ENCODE assay signal across 1 cellular context in the genomic region with DNA sequence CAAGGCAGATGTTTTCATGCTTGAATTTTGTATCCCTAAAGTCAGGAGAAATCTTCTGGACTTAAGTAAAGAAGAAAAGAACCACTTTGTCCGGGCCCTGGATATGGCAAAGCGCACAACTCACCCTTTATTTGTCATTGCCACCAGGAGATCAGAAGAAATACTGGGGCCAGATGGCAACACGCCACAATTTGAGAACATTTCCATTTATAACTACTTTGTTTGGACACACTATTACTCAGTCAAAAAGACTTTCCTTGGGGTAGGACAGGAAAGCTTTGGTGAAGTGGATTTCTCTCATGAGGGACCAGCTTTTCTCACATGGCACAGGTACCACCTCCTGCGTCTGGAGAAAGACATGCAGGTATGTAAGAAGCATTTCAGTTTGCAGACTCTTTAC.
TF ChIP-seq lines count a peak whose summit lies in the region.

No MANE protein-coding gene starts in this region.

TF ChIP-seq in GM23338, 12 proteins besides CTCF, POLR2A, EP300 and RAD21 (continued from another document):
- TF ChIP-seq NANOG (IDR thresholded peaks at IDR 0.05; ENCODE audit: borderline replicate concordance) (no peak), ETS1 (IDR thresholded peaks at IDR 0.05) (no peak), ZNF331 (CRISPR knock-in tag; IDR thresholded peaks at IDR 0.05; ENCODE audit: low read depth) (no peak), EZH2 (IDR thresholded peaks at IDR 0.05; ENCODE audit: low read depth, unreplicated experiment) (no peak), EZH2phosphoT487 (IDR thresholded peaks at IDR 0.05; ENCODE audit: unreplicated experiment) (no peak), POLR2AphosphoS5 (IDR thresholded peaks at IDR 0.05; ENCODE audit: low read depth) (no peak), ZNF114 (CRISPR knock-in tag; IDR thresholded peaks at IDR 0.05) (no peak), JUNB (IDR thresholded peaks at IDR 0.05; ENCODE audit: unreplicated experiment) (no peak), STAT1 (IDR thresholded peaks at IDR 0.05; ENCODE audit: unreplicated experiment) (no peak)
- TF ChIP-seq, protein P1, sequence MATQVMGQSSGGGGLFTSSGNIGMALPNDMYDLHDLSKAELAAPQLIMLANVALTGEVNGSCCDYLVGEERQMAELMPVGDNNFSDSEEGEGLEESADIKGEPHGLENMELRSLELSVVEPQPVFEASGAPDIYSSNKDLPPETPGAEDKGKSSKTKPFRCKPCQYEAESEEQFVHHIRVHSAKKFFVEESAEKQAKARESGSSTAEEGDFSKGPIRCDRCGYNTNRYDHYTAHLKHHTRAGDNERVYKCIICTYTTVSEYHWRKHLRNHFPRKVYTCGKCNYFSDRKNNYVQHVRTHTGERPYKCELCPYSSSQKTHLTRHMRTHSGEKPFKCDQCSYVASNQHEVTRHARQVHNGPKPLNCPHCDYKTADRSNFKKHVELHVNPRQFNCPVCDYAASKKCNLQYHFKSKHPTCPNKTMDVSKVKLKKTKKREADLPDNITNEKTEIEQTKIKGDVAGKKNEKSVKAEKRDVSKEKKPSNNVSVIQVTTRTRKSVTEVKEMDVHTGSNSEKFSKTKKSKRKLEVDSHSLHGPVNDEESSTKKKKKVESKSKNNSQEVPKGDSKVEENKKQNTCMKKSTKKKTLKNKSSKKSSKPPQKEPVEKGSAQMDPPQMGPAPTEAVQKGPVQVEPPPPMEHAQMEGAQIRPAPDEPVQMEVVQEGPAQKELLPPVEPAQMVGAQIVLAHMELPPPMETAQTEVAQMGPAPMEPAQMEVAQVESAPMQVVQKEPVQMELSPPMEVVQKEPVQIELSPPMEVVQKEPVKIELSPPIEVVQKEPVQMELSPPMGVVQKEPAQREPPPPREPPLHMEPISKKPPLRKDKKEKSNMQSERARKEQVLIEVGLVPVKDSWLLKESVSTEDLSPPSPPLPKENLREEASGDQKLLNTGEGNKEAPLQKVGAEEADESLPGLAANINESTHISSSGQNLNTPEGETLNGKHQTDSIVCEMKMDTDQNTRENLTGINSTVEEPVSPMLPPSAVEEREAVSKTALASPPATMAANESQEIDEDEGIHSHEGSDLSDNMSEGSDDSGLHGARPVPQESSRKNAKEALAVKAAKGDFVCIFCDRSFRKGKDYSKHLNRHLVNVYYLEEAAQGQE (IDR thresholded peaks at IDR 0.05; ENCODE audit: unreplicated experiment) = no peak
- TF ChIP-seq, protein P2, sequence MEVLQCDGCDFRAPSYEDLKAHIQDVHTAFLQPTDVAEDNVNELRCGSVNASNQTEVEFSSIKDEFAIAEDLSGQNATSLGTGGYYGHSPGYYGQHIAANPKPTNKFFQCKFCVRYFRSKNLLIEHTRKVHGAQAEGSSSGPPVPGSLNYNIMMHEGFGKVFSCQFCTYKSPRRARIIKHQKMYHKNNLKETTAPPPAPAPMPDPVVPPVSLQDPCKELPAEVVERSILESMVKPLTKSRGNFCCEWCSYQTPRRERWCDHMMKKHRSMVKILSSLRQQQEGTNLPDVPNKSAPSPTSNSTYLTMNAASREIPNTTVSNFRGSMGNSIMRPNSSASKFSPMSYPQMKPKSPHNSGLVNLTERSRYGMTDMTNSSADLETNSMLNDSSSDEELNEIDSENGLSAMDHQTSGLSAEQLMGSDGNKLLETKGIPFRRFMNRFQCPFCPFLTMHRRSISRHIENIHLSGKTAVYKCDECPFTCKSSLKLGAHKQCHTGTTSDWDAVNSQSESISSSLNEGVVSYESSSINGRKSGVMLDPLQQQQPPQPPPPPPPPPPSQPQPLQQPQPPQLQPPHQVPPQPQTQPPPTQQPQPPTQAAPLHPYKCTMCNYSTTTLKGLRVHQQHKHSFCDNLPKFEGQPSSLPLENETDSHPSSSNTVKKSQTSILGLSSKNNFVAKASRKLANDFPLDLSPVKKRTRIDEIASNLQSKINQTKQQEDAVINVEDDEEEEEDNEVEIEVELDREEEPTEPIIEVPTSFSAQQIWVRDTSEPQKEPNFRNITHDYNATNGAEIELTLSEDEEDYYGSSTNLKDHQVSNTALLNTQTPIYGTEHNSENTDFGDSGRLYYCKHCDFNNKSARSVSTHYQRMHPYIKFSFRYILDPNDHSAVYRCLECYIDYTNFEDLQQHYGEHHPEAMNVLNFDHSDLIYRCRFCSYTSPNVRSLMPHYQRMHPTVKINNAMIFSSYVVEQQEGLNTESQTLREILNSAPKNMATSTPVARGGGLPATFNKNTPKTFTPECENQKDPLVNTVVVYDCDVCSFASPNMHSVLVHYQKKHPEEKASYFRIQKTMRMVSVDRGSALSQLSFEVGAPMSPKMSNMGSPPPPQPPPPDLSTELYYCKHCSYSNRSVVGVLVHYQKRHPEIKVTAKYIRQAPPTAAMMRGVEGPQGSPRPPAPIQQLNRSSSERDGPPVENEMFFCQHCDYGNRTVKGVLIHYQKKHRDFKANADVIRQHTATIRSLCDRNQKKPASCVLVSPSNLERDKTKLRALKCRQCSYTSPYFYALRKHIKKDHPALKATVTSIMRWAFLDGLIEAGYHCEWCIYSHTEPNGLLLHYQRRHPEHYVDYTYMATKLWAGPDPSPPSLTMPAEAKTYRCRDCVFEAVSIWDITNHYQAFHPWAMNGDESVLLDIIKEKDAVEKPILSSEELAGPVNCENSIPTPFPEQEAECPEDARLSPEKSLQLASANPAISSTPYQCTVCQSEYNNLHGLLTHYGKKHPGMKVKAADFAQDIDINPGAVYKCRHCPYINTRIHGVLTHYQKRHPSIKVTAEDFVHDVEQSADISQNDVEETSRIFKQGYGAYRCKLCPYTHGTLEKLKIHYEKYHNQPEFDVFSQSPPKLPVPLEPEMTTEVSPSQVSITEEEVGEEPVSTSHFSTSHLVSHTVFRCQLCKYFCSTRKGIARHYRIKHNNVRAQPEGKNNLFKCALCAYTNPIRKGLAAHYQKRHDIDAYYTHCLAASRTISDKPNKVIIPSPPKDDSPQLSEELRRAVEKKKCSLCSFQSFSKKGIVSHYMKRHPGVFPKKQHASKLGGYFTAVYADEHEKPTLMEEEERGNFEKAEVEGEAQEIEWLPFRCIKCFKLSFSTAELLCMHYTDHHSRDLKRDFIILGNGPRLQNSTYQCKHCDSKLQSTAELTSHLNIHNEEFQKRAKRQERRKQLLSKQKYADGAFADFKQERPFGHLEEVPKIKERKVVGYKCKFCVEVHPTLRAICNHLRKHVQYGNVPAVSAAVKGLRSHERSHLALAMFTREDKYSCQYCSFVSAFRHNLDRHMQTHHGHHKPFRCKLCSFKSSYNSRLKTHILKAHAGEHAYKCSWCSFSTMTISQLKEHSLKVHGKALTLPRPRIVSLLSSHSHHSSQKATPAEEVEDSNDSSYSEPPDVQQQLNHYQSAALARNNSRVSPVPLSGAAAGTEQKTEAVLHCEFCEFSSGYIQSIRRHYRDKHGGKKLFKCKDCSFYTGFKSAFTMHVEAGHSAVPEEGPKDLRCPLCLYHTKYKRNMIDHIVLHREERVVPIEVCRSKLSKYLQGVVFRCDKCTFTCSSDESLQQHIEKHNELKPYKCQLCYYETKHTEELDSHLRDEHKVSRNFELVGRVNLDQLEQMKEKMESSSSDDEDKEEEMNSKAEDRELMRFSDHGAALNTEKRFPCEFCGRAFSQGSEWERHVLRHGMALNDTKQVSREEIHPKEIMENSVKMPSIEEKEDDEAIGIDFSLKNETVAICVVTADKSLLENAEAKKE (CRISPR knock-in tag; IDR thresholded peaks at IDR 0.05) = no peak
